In the genomic region with DNA sequence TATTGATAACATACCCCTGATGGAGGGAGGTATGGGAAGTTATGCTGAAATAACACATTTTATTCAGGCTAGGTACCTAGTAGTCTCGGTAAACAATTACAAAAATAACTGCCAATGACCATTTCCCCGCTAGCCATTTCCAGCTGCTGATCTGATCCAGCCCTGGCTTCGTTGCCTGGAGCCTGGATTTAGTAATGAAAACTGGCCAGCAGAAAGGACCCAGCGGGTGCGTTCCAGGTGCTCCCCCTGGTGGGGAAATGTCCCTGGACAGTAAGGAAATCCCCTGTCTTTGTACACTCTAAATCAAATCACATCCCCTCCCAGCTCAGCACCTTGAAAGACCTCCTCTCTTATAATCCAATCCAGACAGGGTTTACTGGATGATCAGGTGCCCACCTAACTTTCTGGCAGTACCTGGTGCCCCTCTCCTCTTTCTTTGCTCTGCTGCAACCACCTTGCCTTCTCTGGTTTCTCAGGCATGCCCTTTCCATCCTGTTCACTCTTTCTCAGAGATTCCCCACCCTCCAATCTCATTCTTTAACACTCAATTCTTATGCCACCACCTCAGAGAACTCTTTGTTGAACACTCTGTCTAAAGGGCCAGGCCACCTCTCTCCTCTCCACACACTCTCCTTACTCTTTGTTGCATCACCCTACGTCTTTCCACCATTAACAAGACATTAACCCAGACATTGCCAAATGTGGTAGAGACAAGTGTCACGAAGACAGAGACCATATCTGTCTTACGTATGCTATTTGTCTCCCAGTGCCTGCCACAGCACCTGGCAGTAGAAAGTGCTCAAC, we compare ENCODE assay signal across 8 cellular contexts. TPM values are rescaled to one million over a fixed set of nuclear protein-coding genes. Genes with fewer than 3 reads are reported as not detected.
A peak's percentile ranks its signal among the peaks of the same experiment; 100 is the strongest.
DNase-seq lines count a peak whose midpoint lies in the region; ATAC-seq and TF ChIP-seq lines count a peak whose summit lies in the region.

No MANE protein-coding gene starts in this region.

- H3K36me3 ChIP-seq in A673 (ENCODE audit: insufficient read depth, low read length, poor library complexity, severe bottlenecking) = no peaks in the 10 kb centered on the region
- no peaks in the 10 kb centered on the region for H3K36me3 ChIP-seq in OCI-LY1 (ENCODE audit: insufficient read depth, low read length)
- no peaks in the 10 kb centered on the region for H3K36me3 ChIP-seq in parathyroid adenoma (ENCODE audit: control insufficient read depth, insufficient read depth, low read length)
- no peaks in the 10 kb centered on the region for H3K36me3 ChIP-seq in aorta (ENCODE audit: control insufficient read depth in 1 of 2, insufficient read depth in 2 of 2, low read length in 1 of 2)

- intact Hi-C loops in A673 (cut with micrococcal nuclease; ENCODE audit: unreplicated experiment) (loop anchor here (1.0 to 5.0 kb wide), 2 partner anchors 135 to 195 kb away; no protein-coding TSS in a partner anchor), aorta (cut with DNase I) (loop anchor here (1.0 to 10.0 kb wide), 8 partner anchors 24 to 195 kb away; partner anchors contain the start of gene SMAD5 (in 1 of the 2))

- POLR2A ChIA-PET in A673 (lab: Charles Lee; ENCODE audit: low non-redundant PET) = no interaction called here

- H3K9me2 ChIP-seq in OCI-LY1 (ENCODE audit: low read depth, low read length) = no peaks in the 10 kb centered on the region

- H3K9ac ChIP-seq in OCI-LY1 (ENCODE audit: low read length) = no peak overlapping the region
- no peak overlapping the region for H3K9ac ChIP-seq in parathyroid adenoma

- no peak overlapping the region for H3K4me2 ChIP-seq in OCI-LY1 (ENCODE audit: low read length)
- H3K4me2 ChIP-seq in parathyroid adenoma (ENCODE audit: low read length) = no peak overlapping the region

- H3K4me3 ChIP-seq in A673 (ENCODE audit: low read depth, low read length, poor library complexity, severe bottlenecking) (no peak overlapping the region), OCI-LY1 (ENCODE audit: low read depth, low read length, poor library complexity, severe bottlenecking) (no peak overlapping the region), foreskin fibroblast (ENCODE audit: low read depth in 1 of 2, low read length in 2 of 2) (no peak overlapping the region), parathyroid adenoma (ENCODE audit: low read depth, low read length) (no peak overlapping the region), aorta (ENCODE audit: low read length in 2 of 2) (no peak overlapping the region)

- H3K9me3 ChIP-seq in A673 (ENCODE audit: low read depth, low read length, poor library complexity, severe bottlenecking) = no peaks in the 10 kb centered on the region
- no peaks in the 10 kb centered on the region for H3K9me3 ChIP-seq in OCI-LY1 (ENCODE audit: low read length)
- no peaks in the 10 kb centered on the region for H3K9me3 ChIP-seq in parathyroid adenoma (ENCODE audit: control insufficient read depth, low read length)
- H3K9me3 ChIP-seq in aorta (ENCODE audit: control insufficient read depth, low read length) = no peaks in the 10 kb centered on the region

- peak; percentile 73 for ATAC-seq in aorta (ENCODE audit: low FRiP score)

- TF ChIP-seq CTCF in A673 (conservative IDR thresholded peaks at IDR 0.05; ENCODE audit: low read depth, low read length) = peak; percentile 65
- TF ChIP-seq CTCF in GM13977 (IDR thresholded peaks at IDR 0.05; ENCODE audit: extremely low read depth, insufficient read depth, missing control alignments) = peak; percentile 68
- peak; percentile 75 for TF ChIP-seq CTCF in OCI-LY1 (IDR thresholded peaks at IDR 0.05; ENCODE audit: low read length)
- peak; percentile 90 for TF ChIP-seq CTCF in foreskin fibroblast (IDR thresholded peaks at IDR 0.05; ENCODE audit: low read depth, low read length)
- peak; percentile 86 for TF ChIP-seq CTCF in parathyroid adenoma (IDR thresholded peaks at IDR 0.05)

- no peak overlapping the region for H2AFZ ChIP-seq in OCI-LY1 (ENCODE audit: low read length)
- peak overlapping the region; percentile 54 for H2AFZ ChIP-seq in parathyroid adenoma

- no TSS peak for BruUV-seq in A673 (replicated peaks; lab: Mats Ljungman, UMichigan)

- H3K27me3 ChIP-seq in A673 (replicated peaks; ENCODE audit: insufficient read depth, low read depth, low read length, poor library complexity) = peaks cover 9% of the 10 kb centered on the region
- 0 out of 2 replicates have a peak, but pooled peaks cover 3% of the 10 kb centered on the region for H3K27me3 ChIP-seq in OCI-LY1 (ENCODE audit: insufficient read depth, low read length)
- no peaks in the 10 kb centered on the region for H3K27me3 ChIP-seq in parathyroid adenoma (ENCODE audit: control insufficient read depth, insufficient read depth, low read length)
- H3K27me3 ChIP-seq in aorta (ENCODE audit: control insufficient read depth in 1 of 2, insufficient read depth in 2 of 2, low read length in 1 of 2) = no peaks in the 10 kb centered on the region

- H3K27ac ChIP-seq in A673 (ENCODE audit: low read depth, low read length, poor library complexity, severe bottlenecking) = no peak overlapping the region
- H3K27ac ChIP-seq in OCI-LY1 (ENCODE audit: low read depth, low read length, poor library complexity, severe bottlenecking) = no peak overlapping the region
- H3K27ac ChIP-seq in parathyroid adenoma = no peak overlapping the region
- H3K27ac ChIP-seq in aorta (ENCODE audit: low read depth in 1 of 2, low read length in 2 of 2) = no peak overlapping the region

- H4K20me1 ChIP-seq in OCI-LY1 (ENCODE audit: insufficient read depth, low read length) = no peaks in the 10 kb centered on the region

- H3K4me1 ChIP-seq in A673 (ENCODE audit: insufficient read depth, low read length, poor library complexity, severe bottlenecking) (no peaks in the 10 kb centered on the region), OCI-LY1 (ENCODE audit: insufficient read depth, low read length, severe bottlenecking) (peaks cover 11% of the 10 kb centered on the region), parathyroid adenoma (no peaks in the 10 kb centered on the region), aorta (ENCODE audit: control insufficient read depth in 1 of 2, insufficient read depth in 2 of 2, low read length in 2 of 2) (no peaks in the 10 kb centered on the region)

- in situ Hi-C loops in GM13977 (cut with MboI; ENCODE audit: low pct_unique_long_range_greater_than_20kb, low sequenced_read_pairs, unreplicated experiment) = no loop called here

- DNase-seq in A673 (ENCODE audit: low spot score) (peak; percentile 52), GM13977 (ENCODE audit: low spot score) (peak; percentile 68), foreskin fibroblast (peak; percentile 66 to 90), aorta (peak; percentile 87 to 93), mesenteric fat pad (ENCODE audit: low spot score) (no peak)
- DNase-seq in activated T-cell treated with anti-CD3 and anti-CD28 coated beads, Interleukin-2, amount 50 U/mL, for 1 hour = peak; percentile 36

- 28% methylated on average over 8 of the region's 8 CpGs for WGBS in aorta, 2 donors

- H3K79me2 ChIP-seq in OCI-LY1 (ENCODE audit: insufficient read depth, low read length) (no peaks in the 10 kb centered on the region), parathyroid adenoma (no peaks in the 10 kb centered on the region)

- CTCF ChIA-PET in A673 (lab: Charles Lee) = no interaction called here

- no peaks in the 10 kb centered on the region for H3F3A ChIP-seq in OCI-LY1 (ENCODE audit: insufficient read depth, low read length)

RNA-seq across cellular contexts. Expression of gene SMAD5, which starts 50.1 kb away (rescaled TPM):
- total RNA-seq in A673 (2021) (72.0 and 73.0 TPM in 2 replicates), aorta (10 to 100 TPM; 85.2 to 85.8 TPM), mesenteric fat pad (61.6 TPM)
- 10 to 100 TPM; 11.3 to 11.9 TPM for polyA plus RNA-seq in aorta

RNA-seq across cellular contexts. Expression of gene TGFBI, which starts 53.8 kb away (rescaled TPM):
- total RNA-seq in A673 (2021) (108 and 115 TPM in 2 replicates), aorta (100 to 1,000 TPM; 322 to 335 TPM), mesenteric fat pad (254 TPM)
- 10 to 100 TPM; 83.3 to 92.4 TPM for polyA plus RNA-seq in aorta
